13 cellular contexts compared by ENCODE assay signal in the genomic region with DNA sequence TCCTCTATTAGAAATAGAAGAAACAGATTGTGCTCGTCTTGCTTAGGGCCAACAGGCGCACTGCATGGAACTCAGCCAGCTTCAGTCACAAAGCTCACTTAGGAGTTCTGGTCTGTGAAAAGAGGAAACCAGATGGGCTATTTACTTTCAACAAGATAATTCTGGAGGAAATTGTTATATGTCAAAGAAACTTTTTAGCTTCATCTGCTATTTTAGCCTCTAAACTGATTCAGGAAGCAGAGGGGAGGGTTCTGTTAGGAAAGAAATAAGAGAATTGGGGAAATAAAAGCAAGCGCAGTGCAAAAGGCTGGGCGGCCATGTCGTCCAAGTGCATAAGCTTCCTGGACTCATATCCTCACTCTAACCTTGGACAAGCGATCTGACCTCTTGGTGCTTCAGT. TPM values are rescaled to one million over a fixed set of nuclear protein-coding genes. Genes with fewer than 3 reads are reported as not detected.
DNase-seq lines count a peak whose midpoint lies in the region; ATAC-seq, FAIRE-seq and TF ChIP-seq lines count a peak whose summit lies in the region.
"Had no signal": no experiment of that assay in that cellular context is flagged by ENCODE, and none has a peak within 500 bp of the region (broad histone marks: within the 10 kb centered on the region; RNA-seq: fewer than 3 reads in every experiment).

No MANE protein-coding gene starts in this region.

- CTCF ChIA-PET in activated CD8-positive, alpha-beta T cell treated with anti-CD3 and anti-CD28 coated beads, Interleukin-2, amount 10 ng/mL, durations not matched to agents 7 days and 5 days (lab: Charles Lee) = no interaction called here

- H3K9me3 Mint-ChIP-seq in activated CD8-positive, alpha-beta T cell treated with anti-CD3 and anti-CD28 coated beads, Interleukin-2, amount 10 ng/mL, durations not matched to agents 7 days and 5 days (ENCODE audit: insufficient read depth) = no peaks in the 10 kb centered on the region
- H3K9me3 Mint-ChIP-seq: activated naive CD8-positive, alpha-beta T cell treated with anti-CD3 and anti-CD28 coated beads, Interleukin-2, amount 10 ng/mL, durations not matched to agents 7 days and 5 days had no signal

- H3F3A ChIP-seq in MM.1S (ENCODE audit: insufficient read depth, low read length) = no peaks in the 10 kb centered on the region

- H3K36me3 ChIP-seq in MM.1S (replicated peaks; ENCODE audit: insufficient read depth, low read length) = no peaks in the 10 kb centered on the region
- H3K36me3 ChIP-seq: Peyer's patch, thoracic aorta had no signal

- H3K4me2 ChIP-seq in MM.1S (ENCODE audit: low read depth, low read length) = no peak overlapping the region

- no peak for TF ChIP-seq CTCF in MM.1S (IDR thresholded peaks at IDR 0.05; ENCODE audit: low read length)

- no peaks in the 10 kb centered on the region for H3K9me2 ChIP-seq in MM.1S (replicated peaks; ENCODE audit: insufficient read depth, low read length)

- H2AFZ ChIP-seq in MM.1S (ENCODE audit: low read length) = no peak overlapping the region

- FAIRE-seq in HTR-8/SVneo (lab: Jason Lieb, UNC) = no peak
- FAIRE-seq: D721Med had no signal

- H3K27ac ChIP-seq in MM.1S (ENCODE audit: low read length) = no peak overlapping the region
- H3K27ac ChIP-seq: thoracic aorta had no signal

- H3K27me3 ChIP-seq in MM.1S (replicated peaks; ENCODE audit: insufficient read depth, low read length) = no peaks in the 10 kb centered on the region
- H3K27me3 ChIP-seq: Peyer's patch had no signal

- no peak overlapping the region for H3K4me3 Mint-ChIP-seq in activated CD8-positive, alpha-beta T cell treated with anti-CD3 and anti-CD28 coated beads, Interleukin-2, amount 10 ng/mL, durations not matched to agents 7 days and 5 days
- H3K4me3 Mint-ChIP-seq: activated CD4-positive, alpha-beta T cell treated with anti-CD3 and anti-CD28 coated beads for 36 hours; activated naive CD8-positive, alpha-beta T cell treated with anti-CD3 and anti-CD28 coated beads, Interleukin-2, amount 10 ng/mL, durations not matched to agents 7 days and 5 days had no signal

- H3K4me3 ChIP-seq in MM.1S (ENCODE audit: low read length) = no peak overlapping the region
- H3K4me3 ChIP-seq: Peyer's patch, thoracic aorta had no signal

- no peaks in the 10 kb centered on the region for H3K9me3 ChIP-seq in MM.1S (replicated peaks; ENCODE audit: insufficient read depth, low read length)
- H3K9me3 ChIP-seq: Peyer's patch, thoracic aorta had no signal

- H3K4me1 ChIP-seq in MM.1S (ENCODE audit: low read length) = no peaks in the 10 kb centered on the region
- H3K4me1 ChIP-seq: Peyer's patch had no signal

- intact Hi-C loops in sciatic nerve (cut with DNase I) = no loop called here

- POLR2A ChIA-PET in activated CD8-positive, alpha-beta T cell treated with anti-CD3 and anti-CD28 coated beads, Interleukin-2, amount 10 ng/mL, durations not matched to agents 7 days and 5 days (lab: Charles Lee) = no interaction called here

- no peaks in the 10 kb centered on the region for H3K79me2 ChIP-seq in MM.1S (ENCODE audit: low read length)

- H3K27ac Mint-ChIP-seq in activated CD8-positive, alpha-beta T cell treated with anti-CD3 and anti-CD28 coated beads, Interleukin-2, amount 10 ng/mL, durations not matched to agents 7 days and 5 days = no peak overlapping the region
- H3K27ac Mint-ChIP-seq: activated CD4-positive, alpha-beta T cell treated with anti-CD3 and anti-CD28 coated beads for 36 hours; activated naive CD8-positive, alpha-beta T cell treated with anti-CD3 and anti-CD28 coated beads, Interleukin-2, amount 10 ng/mL, durations not matched to agents 7 days and 5 days had no signal

- H3K9ac ChIP-seq in MM.1S (ENCODE audit: low read length) = no peak overlapping the region

- peak; percentile 92 for ATAC-seq in sciatic nerve
- no peak for ATAC-seq in activated CD8-positive, alpha-beta T cell treated with anti-CD3 and anti-CD28 coated beads, Interleukin-2, amount 10 ng/mL, durations not matched to agents 7 days and 5 days
- ATAC-seq: activated CD4-positive, alpha-beta T cell treated with anti-CD3 and anti-CD28 coated beads for 36 hours had no signal

- H3K27me3 Mint-ChIP-seq in activated CD8-positive, alpha-beta T cell treated with anti-CD3 and anti-CD28 coated beads, Interleukin-2, amount 10 ng/mL, durations not matched to agents 7 days and 5 days (ENCODE audit: low read depth) = no peaks in the 10 kb centered on the region
- H3K27me3 Mint-ChIP-seq: activated CD4-positive, alpha-beta T cell treated with anti-CD3 and anti-CD28 coated beads for 36 hours; activated naive CD8-positive, alpha-beta T cell treated with anti-CD3 and anti-CD28 coated beads, Interleukin-2, amount 10 ng/mL, durations not matched to agents 7 days and 5 days had no signal

- no peaks in the 10 kb centered on the region for H4K20me1 ChIP-seq in MM.1S (ENCODE audit: insufficient read depth, low read length)

- H3K36me3 Mint-ChIP-seq in activated CD8-positive, alpha-beta T cell treated with anti-CD3 and anti-CD28 coated beads, Interleukin-2, amount 10 ng/mL, durations not matched to agents 7 days and 5 days (ENCODE audit: low read depth) = no peaks in the 10 kb centered on the region
- H3K36me3 Mint-ChIP-seq: activated naive CD8-positive, alpha-beta T cell treated with anti-CD3 and anti-CD28 coated beads, Interleukin-2, amount 10 ng/mL, durations not matched to agents 7 days and 5 days had no signal

- H3K4me1 Mint-ChIP-seq in activated CD8-positive, alpha-beta T cell treated with anti-CD3 and anti-CD28 coated beads, Interleukin-2, amount 10 ng/mL, durations not matched to agents 7 days and 5 days (ENCODE audit: low read depth) = no peaks in the 10 kb centered on the region
- H3K4me1 Mint-ChIP-seq: activated naive CD8-positive, alpha-beta T cell treated with anti-CD3 and anti-CD28 coated beads, Interleukin-2, amount 10 ng/mL, durations not matched to agents 7 days and 5 days had no signal

- DNase-seq in KG1 (lab: John Stamatoyannopoulos, UW) = peak; percentile 64
- DNase-seq in anterior cingulate cortex (lab: John Stamatoyannopoulos, UW) = peak in 39 of 58 donors; percentile 7 to 71 (median 31)
- DNase-seq in hypothalamus (lab: John Stamatoyannopoulos, UW) = peak in 32 of 51 donors; percentile 1 to 59 (median 38)
- peak; percentile 78 for DNase-seq in sciatic nerve (ENCODE audit: low spot score)
- no peak for DNase-seq in HTR-8/SVneo (ENCODE audit: insufficient read length, low spot score)
- no peak for DNase-seq in ureter (ENCODE audit: low spot score)
- no peak for DNase-seq in MM.1S
- no peak for DNase-seq in activated CD8-positive, alpha-beta T cell treated with anti-CD3 and anti-CD28 coated beads, Interleukin-2, amount 10 ng/mL, durations not matched to agents 7 days and 5 days
- DNase-seq: activated CD4-positive, alpha-beta T cell treated with anti-CD3 and anti-CD28 coated beads for 36 hours; activated naive CD8-positive, alpha-beta T cell treated with anti-CD3 and anti-CD28 coated beads, Interleukin-2, amount 10 ng/mL, durations not matched to agents 7 days and 5 days had no signal

RNA-seq across cellular contexts. Expression of gene PRKN, which starts 21.3 kb away (rescaled TPM):
- total RNA-seq in sciatic nerve (15.9 TPM), ureter (12.1 TPM)
- under 1 TPM in 1 of 2 experiments, not detected in 1; 0.63 TPM for total RNA-seq in activated CD8-positive, alpha-beta T cell treated with anti-CD3 and anti-CD28 coated beads, Interleukin-2, amount 10 ng/mL, durations not matched to agents 7 days and 5 days

RNA-seq across cellular contexts. Expression of gene PACRG, which starts 21.5 kb away (rescaled TPM):
- total RNA-seq in sciatic nerve (4.3 TPM), ureter (9.7 TPM)
- under 1 TPM in 1 of 2 experiments, not detected in 1; 0.78 TPM for total RNA-seq in activated CD8-positive, alpha-beta T cell treated with anti-CD3 and anti-CD28 coated beads, Interleukin-2, amount 10 ng/mL, durations not matched to agents 7 days and 5 days
- total RNA-seq: activated CD4-positive, alpha-beta T cell treated with anti-CD3 and anti-CD28 coated beads for 36 hours had no signal

Comparison
In these comparisons a context has a peak if more than half of its experiments do, and no peak if none do; other contexts are left out.
1. DNase-seq: peak in KG1 (single experiment), anterior cingulate cortex (39 of 58), hypothalamus (32 of 51) and sciatic nerve (single experiment); none in HTR-8/SVneo (single experiment), ureter (single experiment), MM.1S (single experiment) and activated CD8-positive, alpha-beta T cell treated with anti-CD3 and anti-CD28 coated beads, Interleukin-2, amount 10 ng/mL, durations not matched to agents 7 days and 5 days (single experiment).